ENCODE assay signal across 8 cellular contexts in genomic region chr10:90751107-90751997, GRCh38.
DNase-seq lines count a peak whose midpoint lies in the region; ATAC-seq and TF ChIP-seq lines count a peak whose summit lies in the region.

No MANE protein-coding gene starts in this region.

- WGBS in SK-N-SH (ENCODE audit: low lambda C conversion rate) = under 1% methylated on average over 4 of the region's 4 CpGs
- 18% methylated on average over 4 of the region's 4 CpGs for WGBS in liver

- no peaks in the 10 kb centered on the region for H3F3A ChIP-seq in SK-N-SH (replicated peaks; ENCODE audit: insufficient read depth)

- H3K4me2 ChIP-seq in SK-N-SH = no peak overlapping the region

- H3K27ac ChIP-seq in SK-N-SH (ENCODE audit: low read depth in 2 of 2, low read length in 1 of 2) = no peak overlapping the region
- no peak overlapping the region for H3K27ac ChIP-seq in breast epithelium
- H3K27ac ChIP-seq in liver (ENCODE audit: low read depth in 1 of 2, low read length in 2 of 2) = no peak overlapping the region

- H3K4me1 ChIP-seq in SK-N-SH (ENCODE audit: control insufficient read depth in 1 of 2, insufficient read depth in 2 of 2, low read depth in 1 of 2, low read length in 1 of 2) = no peaks in the 10 kb centered on the region; a peak in 1 of 4 replicates
- no peaks in the 10 kb centered on the region for H3K4me1 ChIP-seq in breast epithelium
- no peaks in the 10 kb centered on the region for H3K4me1 ChIP-seq in liver (ENCODE audit: control insufficient read depth in 4 of 4, insufficient read depth in 4 of 4, low read length in 3 of 4)

- H3K9me3 ChIP-seq in SK-N-SH (no peaks in the 10 kb centered on the region), breast epithelium (no peaks in the 10 kb centered on the region), liver (ENCODE audit: control insufficient read depth in 4 of 4, low read length in 3 of 4) (no peaks in the 10 kb centered on the region)

- H3K79me2 ChIP-seq in SK-N-SH (ENCODE audit: insufficient read depth) = no peaks in the 10 kb centered on the region

- H2AFZ ChIP-seq in SK-N-SH (ENCODE audit: low read depth) = no peak overlapping the region

- DNase-seq in AG20443 (ENCODE audit: low spot score) = peak; percentile 57
- peak; percentile 54 for DNase-seq in SK-N-SH
- DNase-seq in breast epithelium (ENCODE audit: low spot score in 2 of 2) = peak in 1 of 2 donors; percentile 39
- DNase-seq in stimulated activated CD8-positive, alpha-beta memory T cell treated with anti-CD3 and anti-CD28 coated beads, Interleukin-4, amount 100 ng/mL, for 24 hours (ENCODE audit: low read depth) = peak; percentile 12
- no peak for DNase-seq in mesenteric fat pad (ENCODE audit: low spot score)

- no peak for TF ChIP-seq POLR2A in breast epithelium (IDR thresholded peaks at IDR 0.05)

- POLR2A ChIA-PET in SK-N-SH (lab: Yijun Ruan, JAX) = no interaction called here

- no peaks in the 10 kb centered on the region for H3K36me3 ChIP-seq in SK-N-SH (replicated peaks in 1 of 2; ENCODE audit: control insufficient read depth in 1 of 2, insufficient read depth in 2 of 2, low read length in 1 of 2)
- H3K36me3 ChIP-seq in breast epithelium = no peaks in the 10 kb centered on the region
- no peaks in the 10 kb centered on the region for H3K36me3 ChIP-seq in liver (ENCODE audit: control insufficient read depth in 4 of 4, insufficient read depth in 3 of 4, low read depth in 1 of 4, low read length in 3 of 4)

- H3K4me3 ChIP-seq in SK-N-SH (ENCODE audit: low read depth in 2 of 2, low read length in 1 of 2) (no peak overlapping the region), breast epithelium (no peak overlapping the region), liver (ENCODE audit: low read depth in 1 of 3, low read length in 3 of 3) (no peak overlapping the region)

- intact Hi-C loops in breast epithelium (cut with DNase I; ENCODE audit: low total_unique reads) = no loop called here

- no peaks in the 10 kb centered on the region for H3K9me2 ChIP-seq in SK-N-SH

- no peak for TF ChIP-seq EP300 in SK-N-SH (IDR thresholded peaks at IDR 0.05; ENCODE audit: borderline replicate concordance in 1 of 2, low read depth in 1 of 2, low read length in 1 of 2)

- H3K9ac ChIP-seq in SK-N-SH = no peak overlapping the region
- H3K9ac ChIP-seq in liver (ENCODE audit: low read depth in 1 of 2, low read length in 2 of 2) = no peak overlapping the region

- CTCF ChIA-PET in SK-N-SH (lab: Yijun Ruan, JAX) = interaction anchor here (0.6 to 3.0 kb wide), 22 partner anchors 9 to 1299 kb away, joined by 3 to 22 read pairs (median 4); partner anchors contain the start of gene RPP30

- H4K20me1 ChIP-seq in SK-N-SH (ENCODE audit: insufficient read depth) = no peaks in the 10 kb centered on the region

- TF ChIP-seq CTCF in SK-N-SH (IDR thresholded peaks at IDR 0.05) = peak; percentile 86
- TF ChIP-seq CTCF in breast epithelium (IDR thresholded peaks at IDR 0.05) = peak in 2 of 3 donors; percentile 73 to 78
- TF ChIP-seq CTCF in liver (IDR thresholded peaks at IDR 0.05; ENCODE audit: low read depth, low read length, missing input control) = peak; percentile 73

- TF ChIP-seq RAD21 in SK-N-SH (IDR thresholded peaks at IDR 0.05; ENCODE audit: low read length) (peak; percentile 81), liver (IDR thresholded peaks at IDR 0.05) (peak; percentile 89)

- ATAC-seq in GM18498 (IDR thresholded peaks at IDR 0.05; ENCODE audit: unreplicated experiment) (peak; percentile 78), HG03175 (IDR thresholded peaks at IDR 0.05; ENCODE audit: unreplicated experiment) (peak; percentile 74)

- H3K27me3 ChIP-seq in SK-N-SH (ENCODE audit: insufficient read depth) (peaks cover 32% of the 10 kb centered on the region; the same call in 1 of the 2 replicates), breast epithelium (no peaks in the 10 kb centered on the region), liver (ENCODE audit: control insufficient read depth in 4 of 4, insufficient read depth in 4 of 4, low read length in 3 of 4) (peaks cover 0 to 6% (median 1%) of the 10 kb centered on the region in 4 donors)

TF ChIP-seq in SK-N-SH, 30 proteins besides CTCF, POLR2A, EP300 and RAD21:
- TF ChIP-seq SMC3 (IDR thresholded peaks at IDR 0.05; ENCODE audit: low read depth, low read length) = peak; percentile 69
- no peak for TF ChIP-seq TEAD4 (IDR thresholded peaks at IDR 0.05; ENCODE audit: borderline replicate concordance, insufficient read depth)

TF ChIP-seq in liver, 16 proteins besides CTCF, POLR2A, EP300 and RAD21:
- no peak for TF ChIP-seq RXRA (IDR thresholded peaks at IDR 0.05)
- no peak for TF ChIP-seq HNF4G (IDR thresholded peaks at IDR 0.05)
- peak; percentile 30 to 36 for TF ChIP-seq HNF4A (conservative IDR thresholded peaks at IDR 0.05)
- no peak for TF ChIP-seq GABPA (IDR thresholded peaks at IDR 0.05 in 1 of 2, conservative IDR thresholded peaks at IDR 0.05 in 1 of 2)
- no peak for TF ChIP-seq JUND (IDR thresholded peaks at IDR 0.05)
